In the genomic region with DNA sequence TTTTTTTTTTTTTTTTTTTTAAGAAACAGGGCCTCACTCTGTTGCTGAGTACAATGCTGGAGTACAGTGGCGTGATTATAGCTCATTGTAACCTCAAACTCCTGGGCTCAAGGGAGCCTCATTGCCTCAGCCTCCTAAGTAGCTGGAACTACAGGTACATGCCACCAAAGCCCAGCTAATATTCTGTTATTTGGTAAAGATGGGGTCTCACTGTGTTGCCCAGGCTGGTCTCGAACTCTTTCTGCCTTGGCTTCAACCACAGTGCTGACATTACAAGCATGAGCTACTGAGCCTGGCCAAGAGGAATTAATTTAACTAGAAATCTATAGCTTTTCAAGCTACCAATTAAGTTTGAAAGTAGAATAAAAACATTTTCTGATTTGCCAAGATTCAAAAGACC, we compare ENCODE assay signal across 3 cellular contexts.
TF ChIP-seq lines count a peak whose summit lies in the region.

No MANE protein-coding gene starts in this region.

TF ChIP-seq in GM23338, 12 proteins besides CTCF, POLR2A, EP300 and RAD21:
- TF ChIP-seq ZNF114 (CRISPR knock-in tag; IDR thresholded peaks at IDR 0.05) (no peak), CREB1 (CRISPR knock-in tag; IDR thresholded peaks at IDR 0.05; ENCODE audit: low read depth) (no peak), JUNB (IDR thresholded peaks at IDR 0.05; ENCODE audit: unreplicated experiment) (no peak)
- TF ChIP-seq, protein P1, sequence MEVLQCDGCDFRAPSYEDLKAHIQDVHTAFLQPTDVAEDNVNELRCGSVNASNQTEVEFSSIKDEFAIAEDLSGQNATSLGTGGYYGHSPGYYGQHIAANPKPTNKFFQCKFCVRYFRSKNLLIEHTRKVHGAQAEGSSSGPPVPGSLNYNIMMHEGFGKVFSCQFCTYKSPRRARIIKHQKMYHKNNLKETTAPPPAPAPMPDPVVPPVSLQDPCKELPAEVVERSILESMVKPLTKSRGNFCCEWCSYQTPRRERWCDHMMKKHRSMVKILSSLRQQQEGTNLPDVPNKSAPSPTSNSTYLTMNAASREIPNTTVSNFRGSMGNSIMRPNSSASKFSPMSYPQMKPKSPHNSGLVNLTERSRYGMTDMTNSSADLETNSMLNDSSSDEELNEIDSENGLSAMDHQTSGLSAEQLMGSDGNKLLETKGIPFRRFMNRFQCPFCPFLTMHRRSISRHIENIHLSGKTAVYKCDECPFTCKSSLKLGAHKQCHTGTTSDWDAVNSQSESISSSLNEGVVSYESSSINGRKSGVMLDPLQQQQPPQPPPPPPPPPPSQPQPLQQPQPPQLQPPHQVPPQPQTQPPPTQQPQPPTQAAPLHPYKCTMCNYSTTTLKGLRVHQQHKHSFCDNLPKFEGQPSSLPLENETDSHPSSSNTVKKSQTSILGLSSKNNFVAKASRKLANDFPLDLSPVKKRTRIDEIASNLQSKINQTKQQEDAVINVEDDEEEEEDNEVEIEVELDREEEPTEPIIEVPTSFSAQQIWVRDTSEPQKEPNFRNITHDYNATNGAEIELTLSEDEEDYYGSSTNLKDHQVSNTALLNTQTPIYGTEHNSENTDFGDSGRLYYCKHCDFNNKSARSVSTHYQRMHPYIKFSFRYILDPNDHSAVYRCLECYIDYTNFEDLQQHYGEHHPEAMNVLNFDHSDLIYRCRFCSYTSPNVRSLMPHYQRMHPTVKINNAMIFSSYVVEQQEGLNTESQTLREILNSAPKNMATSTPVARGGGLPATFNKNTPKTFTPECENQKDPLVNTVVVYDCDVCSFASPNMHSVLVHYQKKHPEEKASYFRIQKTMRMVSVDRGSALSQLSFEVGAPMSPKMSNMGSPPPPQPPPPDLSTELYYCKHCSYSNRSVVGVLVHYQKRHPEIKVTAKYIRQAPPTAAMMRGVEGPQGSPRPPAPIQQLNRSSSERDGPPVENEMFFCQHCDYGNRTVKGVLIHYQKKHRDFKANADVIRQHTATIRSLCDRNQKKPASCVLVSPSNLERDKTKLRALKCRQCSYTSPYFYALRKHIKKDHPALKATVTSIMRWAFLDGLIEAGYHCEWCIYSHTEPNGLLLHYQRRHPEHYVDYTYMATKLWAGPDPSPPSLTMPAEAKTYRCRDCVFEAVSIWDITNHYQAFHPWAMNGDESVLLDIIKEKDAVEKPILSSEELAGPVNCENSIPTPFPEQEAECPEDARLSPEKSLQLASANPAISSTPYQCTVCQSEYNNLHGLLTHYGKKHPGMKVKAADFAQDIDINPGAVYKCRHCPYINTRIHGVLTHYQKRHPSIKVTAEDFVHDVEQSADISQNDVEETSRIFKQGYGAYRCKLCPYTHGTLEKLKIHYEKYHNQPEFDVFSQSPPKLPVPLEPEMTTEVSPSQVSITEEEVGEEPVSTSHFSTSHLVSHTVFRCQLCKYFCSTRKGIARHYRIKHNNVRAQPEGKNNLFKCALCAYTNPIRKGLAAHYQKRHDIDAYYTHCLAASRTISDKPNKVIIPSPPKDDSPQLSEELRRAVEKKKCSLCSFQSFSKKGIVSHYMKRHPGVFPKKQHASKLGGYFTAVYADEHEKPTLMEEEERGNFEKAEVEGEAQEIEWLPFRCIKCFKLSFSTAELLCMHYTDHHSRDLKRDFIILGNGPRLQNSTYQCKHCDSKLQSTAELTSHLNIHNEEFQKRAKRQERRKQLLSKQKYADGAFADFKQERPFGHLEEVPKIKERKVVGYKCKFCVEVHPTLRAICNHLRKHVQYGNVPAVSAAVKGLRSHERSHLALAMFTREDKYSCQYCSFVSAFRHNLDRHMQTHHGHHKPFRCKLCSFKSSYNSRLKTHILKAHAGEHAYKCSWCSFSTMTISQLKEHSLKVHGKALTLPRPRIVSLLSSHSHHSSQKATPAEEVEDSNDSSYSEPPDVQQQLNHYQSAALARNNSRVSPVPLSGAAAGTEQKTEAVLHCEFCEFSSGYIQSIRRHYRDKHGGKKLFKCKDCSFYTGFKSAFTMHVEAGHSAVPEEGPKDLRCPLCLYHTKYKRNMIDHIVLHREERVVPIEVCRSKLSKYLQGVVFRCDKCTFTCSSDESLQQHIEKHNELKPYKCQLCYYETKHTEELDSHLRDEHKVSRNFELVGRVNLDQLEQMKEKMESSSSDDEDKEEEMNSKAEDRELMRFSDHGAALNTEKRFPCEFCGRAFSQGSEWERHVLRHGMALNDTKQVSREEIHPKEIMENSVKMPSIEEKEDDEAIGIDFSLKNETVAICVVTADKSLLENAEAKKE (CRISPR knock-in tag; IDR thresholded peaks at IDR 0.05): no peak

TF ChIP-seq in WTC11, 78 proteins besides CTCF, POLR2A, EP300 and RAD21:
- TF ChIP-seq ZNF121 (CRISPR knock-in tag; IDR thresholded peaks at IDR 0.05) (peak; percentile 84; the same call in 1 of the 2 replicates), AR (CRISPR knock-in tag; IDR thresholded peaks at IDR 0.05) (no peak)

TF ChIP-seq in H1, 55 proteins besides CTCF, POLR2A, EP300 and RAD21:
- TF ChIP-seq, protein P2, sequence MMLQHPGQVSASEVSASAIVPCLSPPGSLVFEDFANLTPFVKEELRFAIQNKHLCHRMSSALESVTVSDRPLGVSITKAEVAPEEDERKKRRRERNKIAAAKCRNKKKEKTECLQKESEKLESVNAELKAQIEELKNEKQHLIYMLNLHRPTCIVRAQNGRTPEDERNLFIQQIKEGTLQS (IDR thresholded peaks at IDR 0.05; ENCODE audit: insufficient read depth, low read depth, low read length): no peak
- TF ChIP-seq BACH1 (IDR thresholded peaks at IDR 0.05; ENCODE audit: low read length) (no peak), MAFK (IDR thresholded peaks at IDR 0.05; ENCODE audit: low read depth, low read length) (no peak), ZNF274 (IDR thresholded peaks at IDR 0.05; ENCODE audit: borderline replicate concordance, extremely low read depth, low read length) (no peak)
